ENCODE assay signal across 1 cellular context in genomic region chr2:25342372-25343186, GRCh38.
A peak's percentile ranks its signal among the peaks of the same experiment; 100 is the strongest.
TF ChIP-seq lines count a peak whose summit lies in the region.

No MANE protein-coding gene starts in this region.

TF ChIP-seq in HCT116, 20 proteins besides CTCF, POLR2A, EP300 and RAD21:
- no peak for TF ChIP-seq SP1 (IDR thresholded peaks at IDR 0.05; ENCODE audit: low read depth)
- TF ChIP-seq REST (IDR thresholded peaks at IDR 0.05; ENCODE audit: low read depth), result peak; percentile 79
- no peak for TF ChIP-seq JUND (IDR thresholded peaks at IDR 0.05)
- TF ChIP-seq ATF3 (IDR thresholded peaks at IDR 0.05), result no peak
- no peak; the same call in 1 of the 2 replicates for TF ChIP-seq POLR2AphosphoS5 (IDR thresholded peaks at IDR 0.05; ENCODE audit: low read depth, low read length)
- peak; percentile 40 for TF ChIP-seq YY1 (IDR thresholded peaks at IDR 0.05; ENCODE audit: extremely low read depth, insufficient replicate concordance, low read depth, low read length)
- peak; percentile 28; the same call in 1 of the 2 replicates for TF ChIP-seq MAX (IDR thresholded peaks at IDR 0.05)
- TF ChIP-seq SIN3A (IDR thresholded peaks at IDR 0.05; ENCODE audit: low read depth), result no peak
- TF ChIP-seq CEBPB (IDR thresholded peaks at IDR 0.05; ENCODE audit: low read depth), result no peak
TF ChIP-seq in HCT116: peak in this region for 3.
